18 cellular contexts compared by ENCODE assay signal in genomic region chr10:1406172-1406975, GRCh38.
"Had no signal": no experiment of that assay in that cellular context is flagged by ENCODE, and none has a peak within 500 bp of the region (broad histone marks: within the 10 kb centered on the region; RNA-seq: fewer than 3 reads in every experiment).

No MANE protein-coding gene starts in this region.

- H3K9me3 ChIP-seq: ovary, prostate gland, thyroid gland had no signal

- H3K27me3 ChIP-seq: foreskin keratinocyte, ovary, thyroid gland had no signal

- H3K4me3 ChIP-seq: coronary artery, ovary, prostate gland, thyroid gland had no signal

- H3K27ac ChIP-seq: coronary artery, epithelial cell of prostate, foreskin keratinocyte, ovary, prostate gland, thyroid gland had no signal

- H3K36me3 ChIP-seq: ovary, prostate gland, thyroid gland had no signal

- DNase-seq: activated CD4-positive, alpha-beta T cell treated with anti-CD3 and anti-CD28 coated beads, Interleukin-2, amount 10 ng/mL, durations not matched to agents 7 days and 5 days; activated CD8-positive, alpha-beta memory T cell treated with anti-CD3 and anti-CD28 coated beads, Interleukin-2, amount 50 U/mL, for 48 hours; activated naive CD4-positive, alpha-beta T cell treated with anti-CD3 and anti-CD28 coated beads for 36 hours; activated naive CD8-positive, alpha-beta T cell treated with anti-CD3 and anti-CD28 coated beads, Interleukin-2, amount 10 ng/mL, durations not matched to agents 7 days and 5 days; activated T-cell treated with anti-CD3 and anti-CD28 coated beads, Interleukin-2, amount 50 U/mL, for 4 hours; amniotic stem cell; foreskin keratinocyte; hypothalamus; mesendoderm; naive thymus-derived CD4-positive, alpha-beta T cell; ovary; stimulated activated CD4-positive, alpha-beta T cell treated with anti-CD3 and anti-CD28 coated beads, Interleukin-4, amount 100 ng/mL, for 24 hours; stimulated activated naive CD8-positive, alpha-beta T cell treated with anti-CD3 and anti-CD28 coated beads, Interleukin-15, Interleukin-2, amounts not matched to agents 100 U/mL and 50 U/mL, for 24 hours; substantia nigra; thyroid gland had no signal

- H3K4me1 ChIP-seq: foreskin keratinocyte, prostate gland, thyroid gland had no signal
